In the genomic region with DNA sequence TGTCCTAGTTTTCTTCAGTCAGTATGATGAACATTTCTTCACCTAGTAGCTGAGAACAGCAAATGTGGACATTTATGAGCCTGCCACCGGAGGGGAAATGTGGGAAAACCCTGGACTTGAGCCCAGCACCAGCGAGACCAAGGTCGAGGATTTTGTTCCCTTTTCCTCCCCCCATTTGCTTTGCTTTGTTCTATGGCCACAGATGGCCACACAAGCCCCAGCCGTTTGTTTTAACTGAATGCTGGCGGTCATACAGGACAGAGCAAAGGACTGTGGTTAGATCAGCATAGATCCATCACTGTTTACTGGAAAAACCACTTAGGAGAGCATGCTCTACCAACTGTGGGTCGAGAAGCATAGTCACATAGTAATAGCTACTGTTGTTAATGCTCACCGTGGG, we compare ENCODE assay signal across 18 cellular contexts. TPM values are rescaled to one million over a fixed set of nuclear protein-coding genes. Genes with fewer than 3 reads are reported as not detected.
DNase-seq lines count a peak whose midpoint lies in the region; ATAC-seq, FAIRE-seq and TF ChIP-seq lines count a peak whose summit lies in the region.
"Had no signal": no experiment of that assay in that cellular context is flagged by ENCODE, and none has a peak within 500 bp of the region (broad histone marks: within the 10 kb centered on the region; RNA-seq: fewer than 3 reads in every experiment).

No MANE protein-coding gene starts in this region.

- no peak overlapping the region for H3K18ac ChIP-seq in mesendoderm (ENCODE audit: low read length)

- H3K79me1 ChIP-seq in mesendoderm (ENCODE audit: low read length) = peaks cover 5% of the 10 kb centered on the region

- FAIRE-seq in GM12878 (lab: Jason Lieb, UNC) = no peak

- H2AFZ ChIP-seq in GM12878 (ENCODE audit: control insufficient read depth, low read depth, low read length) = no peak overlapping the region

- CTCF ChIA-PET in GM12878 (lab: Yijun Ruan, JAX) = interaction anchor here (1.0 to 13.1 kb wide), 14 partner anchors 10 to 106 kb away, joined by 3 to 206 read pairs (median 8); a partner anchor contains a TSS

- H2BK15ac ChIP-seq in mesendoderm (replicated peaks; ENCODE audit: low read depth) = no peak overlapping the region

- H3K36me3 ChIP-seq in GM12878 (ENCODE audit: control insufficient read depth in 2 of 2, insufficient read depth in 2 of 2, low read length in 1 of 2) (peaks cover 41 to 53% of the 10 kb centered on the region in 2 experiments), mesendoderm (ENCODE audit: control insufficient read depth, insufficient read depth, low read length) (peaks cover 27% of the 10 kb centered on the region), testis (ENCODE audit: low read depth, missing control alignments) (no peaks in the 10 kb centered on the region)

- WGBS in GM12878 (ENCODE audit: insufficient coverage, insufficient replicate concordance, low lambda C conversion rate, missing lambda C conversion rate) = 11% methylated on average over 7 of the region's 7 CpGs
- no CpG with 5 or more reads among the region's 7 CpGs for WGBS in mesendoderm (ENCODE audit: extremely low coverage, insufficient coverage, low lambda C conversion rate)
- 42 to 43% methylated on average over 7 of the region's 7 CpGs for WGBS in testis, 2 donors

- no peak overlapping the region for H2BK5ac ChIP-seq in mesendoderm (ENCODE audit: low read length)

- H3K79me2 ChIP-seq in GM12878 (ENCODE audit: control insufficient read depth, insufficient read depth, low read length) (no peaks in the 10 kb centered on the region), mesendoderm (ENCODE audit: control insufficient read depth, insufficient read depth, low read length) (no peaks in the 10 kb centered on the region)

- no peak overlapping the region for H2AK5ac ChIP-seq in mesendoderm (ENCODE audit: low read length)

- H3K4me1 ChIP-seq in GM12878 (ENCODE audit: control insufficient read depth, insufficient read depth, low read length) = peaks cover 17% of the 10 kb centered on the region
- peaks cover 6% of the 10 kb centered on the region for H3K4me1 ChIP-seq in mesendoderm (ENCODE audit: control insufficient read depth, low read depth, low read length)
- H3K4me1 ChIP-seq in testis = no peaks in the 10 kb centered on the region
- H3K4me1 ChIP-seq: upper lobe of left lung had no signal

- SMC1A ChIA-PET in GM12878 (lab: Charles Lee; ENCODE audit: uncharacterized antibody, unreplicated experiment) = interaction anchor here (0.9 to 5.7 kb wide), 7 partner anchors 11 to 312 kb away, joined by 3 to 60 read pairs (median 6); a partner anchor contains a TSS

- H3K9me3 ChIP-seq in GM12878 (replicated peaks; ENCODE audit: control insufficient read depth, insufficient read depth, low read length) (no peaks in the 10 kb centered on the region), testis (no peaks in the 10 kb centered on the region)
- H3K9me3 ChIP-seq: heart left ventricle, upper lobe of left lung had no signal

- BruUV-seq in GM12878 (replicated peaks; lab: Mats Ljungman, UMichigan) = no TSS peak

- no peak for ATAC-seq in GM12878
- ATAC-seq: esophagus mucosa, heart left ventricle had no signal

- H4K20me1 ChIP-seq in GM12878 (ENCODE audit: control insufficient read depth, insufficient read depth) = no peaks in the 10 kb centered on the region

- TF ChIP-seq POLR2A in GM12878 (IDR thresholded peaks at IDR 0.05; ENCODE audit: low read depth, low read length) (no peak), testis (IDR thresholded peaks at IDR 0.05) (no peak)

- H3K27ac ChIP-seq in GM12878 (ENCODE audit: control insufficient read depth, insufficient read depth) (no peak overlapping the region), mesendoderm (ENCODE audit: low read depth, low read length) (peak overlapping the region; percentile 13), testis (no peak overlapping the region)
- H3K27ac ChIP-seq: heart left ventricle, upper lobe of left lung had no signal

- no peaks in the 10 kb centered on the region for H3K27me3 ChIP-seq in GM12878 (replicated peaks in 1 of 2; ENCODE audit: control insufficient read depth in 2 of 2, insufficient read depth in 2 of 2, low read length in 1 of 2)
- no peaks in the 10 kb centered on the region for H3K27me3 ChIP-seq in mesendoderm (ENCODE audit: insufficient read depth, low read length, poor library complexity)
- no peaks in the 10 kb centered on the region for H3K27me3 ChIP-seq in testis
- H3K27me3 ChIP-seq: heart left ventricle, upper lobe of left lung had no signal

- H3K4ac ChIP-seq in mesendoderm (ENCODE audit: low read depth, low read length) = no peak overlapping the region

- no peak overlapping the region for H3K23ac ChIP-seq in mesendoderm (ENCODE audit: low read length)

- no peak overlapping the region for H3K56ac ChIP-seq in mesendoderm (ENCODE audit: low read length)

- TF ChIP-seq EP300 in GM12878 (IDR thresholded peaks at IDR 0.05; ENCODE audit: borderline replicate concordance in 1 of 2, control insufficient read depth in 1 of 2, low read depth in 2 of 2, low read length in 2 of 2) = no peak

- in situ Hi-C loops in GM12878 (cut with MboI) = no loop called here

- H3K4me2 ChIP-seq in GM12878 (ENCODE audit: control insufficient read depth, insufficient read depth) (peak overlapping the region; percentile 38; the same call in 1 of the 2 replicates), mesendoderm (ENCODE audit: low read length) (no peak overlapping the region)

- H3K9ac ChIP-seq in GM12878 (ENCODE audit: control insufficient read depth, insufficient read depth, low read length) = no peak overlapping the region
- H3K9ac ChIP-seq in mesendoderm (ENCODE audit: low read length) = no peak overlapping the region

- H2BK120ac ChIP-seq in mesendoderm (ENCODE audit: low read depth, low read length) = no peak overlapping the region

- no peak for TF ChIP-seq CTCF in GM12878 (IDR thresholded peaks at IDR 0.05 in 2 of 3, conservative IDR thresholded peaks at IDR 0.05 in 1 of 3; ENCODE audit: control insufficient read depth in 2 of 3, extremely low read depth in 1 of 3, insufficient read depth in 1 of 3, low read depth in 3 of 3, low read length in 3 of 3)
- no peak for TF ChIP-seq CTCF in testis (IDR thresholded peaks at IDR 0.05)

- intact Hi-C loops in GM12878 (cut with micrococcal nuclease; ENCODE audit: unreplicated experiment) = loop anchor here (5.0 kb wide), 1 partner anchor 42 kb away; no protein-coding TSS in a partner anchor
- intact Hi-C loops in testis (cut with DNase I; ENCODE audit: low total_unique reads) = no loop called here

- H3K4me3 ChIP-seq in GM12878 (no peak overlapping the region), mesendoderm (ENCODE audit: low read length) (no peak overlapping the region), testis (no peak overlapping the region)
- H3K4me3 ChIP-seq: heart left ventricle, upper lobe of left lung had no signal

- POLR2A ChIA-PET in GM12878 (lab: Charles Lee) = interaction anchor here (0.8 kb wide), 1 partner anchor 69 kb away, joined by 3 read pairs; no protein-coding TSS in a partner anchor

- no peak overlapping the region for H4K8ac ChIP-seq in mesendoderm (ENCODE audit: low read depth, low read length)

- TF ChIP-seq RAD21 in GM12878 (IDR thresholded peaks at IDR 0.05; ENCODE audit: insufficient read depth, low read depth, low read length) = no peak

- RAD21 ChIA-PET in GM12878 (lab: Charles Lee; ENCODE audit: unreplicated experiment) = interaction anchor here (1.0 to 11.9 kb wide), 4 partner anchors 40 to 68 kb away, joined by 3 to 115 read pairs (median 24); a partner anchor contains a TSS

- peak; percentile 12 for DNase-seq in activated effector memory CD4-positive, alpha-beta T cell treated with anti-CD3 and anti-CD28 coated beads, Interleukin-2, amount 50 U/mL, for 16 hours
- DNase-seq in activated effector memory CD4-positive, alpha-beta T cell treated with Interleukin-2 at 50 U/mL for 16 hours = no peak
- DNase-seq in GM12878 (ENCODE audit: low read depth, low spot score) (no peak), mesendoderm (no peak), testis (peak; percentile 29), NCI-H1417 treated with DMSO at 0.1 percent for 48 hours (lab: John Stamatoyannopoulos, UW) (no peak), NCI-H2227 treated with DMSO at 0.1 percent for 48 hours (lab: John Stamatoyannopoulos, UW) (no peak)
- DNase-seq in activated T-cell treated with anti-CD3 and anti-CD28 coated beads, Interleukin-2, amount 50 U/mL, for 48 hours = no peak
- DNase-seq: 8988T, aorta, DMS79 treated with DMSO at 0.1 percent for 48 hours, heart left ventricle, islet precursor cell, NCI-H2081 treated with DMSO at 0.1 percent for 48 hours, T-helper 1 cell, upper lobe of left lung had no signal

- no peak overlapping the region for H4K5ac ChIP-seq in mesendoderm (ENCODE audit: low read length)

RNA-seq across cellular contexts. Expression of a gene that starts 20.9 kb away (rescaled TPM):
- 22.4 and 23.9 TPM in 2 replicates for total RNA-seq in GM12878 (2013; cell fraction: nucleolus; rRNA removed)
- total RNA-seq in GM12878 (2014; rRNA removed) = 9.9 and 11.4 TPM in 2 replicates
- total RNA-seq in GM12878 (2014; rRNA removed; fragmentation: Illumina TruSeq; extraction: Trizol) = 4.6 and 5.4 TPM in 2 replicates
- 15.9 and 17.4 TPM in 2 replicates for total RNA-seq in GM12878 (2021)
- polyA plus RNA-seq in GM12878 (2011; ENCODE audit: low read depth) = 1.8 TPM
- 3.7 and 9.7 TPM in 2 replicates for polyA plus RNA-seq in GM12878 (2011; rRNA removed)
- 11.4 and 13.8 TPM in 2 replicates for polyA plus RNA-seq in GM12878 (2011; cell fraction: cytosol; rRNA removed)
- polyA plus RNA-seq in GM12878 (2011; cell fraction: nucleus; rRNA removed) = 23.0 and 23.7 TPM in 2 replicates
- polyA plus RNA-seq in GM12878 (2012) = 3.4 and 5.8 TPM in 2 replicates
- 2.2 and 4.4 TPM in 2 replicates for polyA plus RNA-seq in GM12878 (2014; fragmentation: Illumina TruSeq; extraction: Trizol)
- 1 to 10 TPM in 1 of 2 experiments, under 1 TPM in 1; 0.72 to 1.8 TPM for polyA plus RNA-seq in GM12878 (2014; fragmentation: Nextera tagmentation; extraction: Ambion mirVana)
- polyA plus RNA-seq in GM12878 (2014; rRNA removed) = 10.7 and 11.6 TPM in 2 replicates
- polyA plus RNA-seq in GM12878 (2016; fragmentation: Nextera tagmentation; extraction: Ambion mirVana) = 1 to 10 TPM; 6.5 to 7.4 TPM
- polyA minus RNA-seq in GM12878 (2011; rRNA and poly(A)+ RNA removed) = 8.1 and 15.6 TPM in 2 replicates
- polyA minus RNA-seq in GM12878 (2011; cell fraction: cytosol; rRNA and poly(A)+ RNA removed) = 8.7 and 12.3 TPM in 2 replicates
- 19.2 and 32.7 TPM in 2 replicates for polyA minus RNA-seq in GM12878 (2011; cell fraction: nucleus; rRNA and poly(A)+ RNA removed)
- 6.7 TPM for polyA plus RNA-seq in mesendoderm (2013, experiment 1 of 2)
- 6.1 TPM for polyA plus RNA-seq in mesendoderm (2013, experiment 2 of 2)
- 1 to 10 TPM in 1 of 2 donors, not detected in 1; 3.1 TPM for total RNA-seq in testis
- 1.3 TPM for polyA plus RNA-seq in testis (ENCODE audit: insufficient read depth, low read depth, low replicate concordance)
- total RNA-seq: osteocyte had no signal

RNA-seq across cellular contexts. Expression of a gene that starts 28.5 kb away (rescaled TPM):
- total RNA-seq in GM12878 (2013; cell fraction: nucleolus; rRNA removed) = 41.6 and 44.9 TPM in 2 replicates
- total RNA-seq in GM12878 (2014; rRNA removed) (79.6 and 92.2 TPM in 2 replicates), GM12878 (2014; rRNA removed; fragmentation: Illumina TruSeq; extraction: Trizol) (34.0 and 36.0 TPM in 2 replicates), GM12878 (2021) (78.3 and 87.5 TPM in 2 replicates), testis (10 to 100 TPM; 53.3 to 62.0 TPM)
- 47.3 TPM for polyA plus RNA-seq in GM12878 (2011; ENCODE audit: low read depth)
- polyA plus RNA-seq in GM12878 (2011; rRNA removed) (29.2 and 52.8 TPM in 2 replicates), GM12878 (2014; fragmentation: Illumina TruSeq; extraction: Trizol) (121 and 132 TPM in 2 replicates), GM12878 (2014; fragmentation: Nextera tagmentation; extraction: Ambion mirVana) (10 to 100 TPM; 23.8 to 30.1 TPM), GM12878 (2014; rRNA removed) (52.6 and 56.6 TPM in 2 replicates), GM12878 (2016; fragmentation: Nextera tagmentation; extraction: Ambion mirVana) (10 to 100 TPM; 73.5 to 77.2 TPM), testis (ENCODE audit: insufficient read depth, low read depth, low replicate concordance) (68.3 TPM)
- polyA plus RNA-seq in GM12878 (2011; cell fraction: cytosol; rRNA removed) = 88.4 and 93.1 TPM in 2 replicates
- 48.7 and 57.5 TPM in 2 replicates for polyA plus RNA-seq in GM12878 (2011; cell fraction: nucleus; rRNA removed)
- 53.5 and 59.4 TPM in 2 replicates for polyA plus RNA-seq in GM12878 (2012)
- 60.8 and 108 TPM in 2 replicates for polyA minus RNA-seq in GM12878 (2011; rRNA and poly(A)+ RNA removed)
- 32.9 and 54.4 TPM in 2 replicates for polyA minus RNA-seq in GM12878 (2011; cell fraction: cytosol; rRNA and poly(A)+ RNA removed)
- 18.6 and 34.4 TPM in 2 replicates for polyA minus RNA-seq in GM12878 (2011; cell fraction: nucleus; rRNA and poly(A)+ RNA removed)
- polyA plus RNA-seq in mesendoderm (2013, experiment 1 of 2) = 153 TPM
- 139 TPM for polyA plus RNA-seq in mesendoderm (2013, experiment 2 of 2)

RNA-seq across cellular contexts. Expression of a gene that starts 44.3 kb away (rescaled TPM):
- 39.3 and 39.8 TPM in 2 replicates for total RNA-seq in GM12878 (2013; cell fraction: nucleolus; rRNA removed)
- total RNA-seq in GM12878 (2014; rRNA removed) (237 and 258 TPM in 2 replicates), GM12878 (2014; rRNA removed; fragmentation: Illumina TruSeq; extraction: Trizol) (267 and 277 TPM in 2 replicates), GM12878 (2021) (261 and 271 TPM in 2 replicates), testis (10 to 100 TPM; 78.2 to 97.7 TPM)
- polyA plus RNA-seq in GM12878 (2011; ENCODE audit: low read depth) = 91.5 TPM
- polyA plus RNA-seq in GM12878 (2011; rRNA removed) (200 and 203 TPM in 2 replicates), GM12878 (2014; fragmentation: Illumina TruSeq; extraction: Trizol) (372 and 388 TPM in 2 replicates), GM12878 (2014; fragmentation: Nextera tagmentation; extraction: Ambion mirVana) (10 to 100 TPM; 28.3 to 65.9 TPM), GM12878 (2014; rRNA removed) (217 and 223 TPM in 2 replicates), GM12878 (2016; fragmentation: Nextera tagmentation; extraction: Ambion mirVana) (10 to 100 TPM; 45.1 to 81.9 TPM), testis (ENCODE audit: insufficient read depth, low read depth, low replicate concordance) (133 TPM)
- polyA plus RNA-seq in GM12878 (2011; cell fraction: cytosol; rRNA removed) = 144 and 155 TPM in 2 replicates
- 134 and 144 TPM in 2 replicates for polyA plus RNA-seq in GM12878 (2011; cell fraction: nucleus; rRNA removed)
- 118 and 127 TPM in 2 replicates for polyA plus RNA-seq in GM12878 (2012)
- polyA minus RNA-seq in GM12878 (2011; rRNA and poly(A)+ RNA removed) = 62.2 and 108 TPM in 2 replicates
- 51.7 and 58.8 TPM in 2 replicates for polyA minus RNA-seq in GM12878 (2011; cell fraction: cytosol; rRNA and poly(A)+ RNA removed)
- polyA minus RNA-seq in GM12878 (2011; cell fraction: nucleus; rRNA and poly(A)+ RNA removed) = 25.5 and 37.3 TPM in 2 replicates
- 388 TPM for polyA plus RNA-seq in mesendoderm (2013, experiment 1 of 2)
- 388 TPM for polyA plus RNA-seq in mesendoderm (2013, experiment 2 of 2)

RNA-seq across cellular contexts. Expression of a gene that starts 54.9 kb away (rescaled TPM):
- 2.3 and 4.3 TPM in 2 replicates for total RNA-seq in GM12878 (2013; cell fraction: nucleolus; rRNA removed)
- total RNA-seq in GM12878 (2014; rRNA removed) (131 and 135 TPM in 2 replicates), GM12878 (2014; rRNA removed; fragmentation: Illumina TruSeq; extraction: Trizol) (119 and 120 TPM in 2 replicates), GM12878 (2021) (87.4 and 104 TPM in 2 replicates), testis (10 to 100 TPM; 36.6 to 51.7 TPM)
- polyA plus RNA-seq in GM12878 (2011; ENCODE audit: low read depth) = 66.1 TPM
- polyA plus RNA-seq in GM12878 (2011; rRNA removed) (84.8 and 98.9 TPM in 2 replicates), GM12878 (2014; fragmentation: Illumina TruSeq; extraction: Trizol) (172 and 173 TPM in 2 replicates), GM12878 (2014; fragmentation: Nextera tagmentation; extraction: Ambion mirVana) (100 to 1,000 TPM; 245 to 269 TPM), GM12878 (2014; rRNA removed) (154 and 180 TPM in 2 replicates), GM12878 (2016; fragmentation: Nextera tagmentation; extraction: Ambion mirVana) (100 to 1,000 TPM; 132 to 136 TPM), testis (ENCODE audit: insufficient read depth, low read depth, low replicate concordance) (101 TPM)
- 86.3 and 90.5 TPM in 2 replicates for polyA plus RNA-seq in GM12878 (2011; cell fraction: cytosol; rRNA removed)
- polyA plus RNA-seq in GM12878 (2011; cell fraction: nucleus; rRNA removed) = 51.7 and 59.4 TPM in 2 replicates
- 73.5 and 76.5 TPM in 2 replicates for polyA plus RNA-seq in GM12878 (2012)
- 43.6 and 44.0 TPM in 2 replicates for polyA minus RNA-seq in GM12878 (2011; rRNA and poly(A)+ RNA removed)
- 11.8 and 22.1 TPM in 2 replicates for polyA minus RNA-seq in GM12878 (2011; cell fraction: cytosol; rRNA and poly(A)+ RNA removed)
- polyA minus RNA-seq in GM12878 (2011; cell fraction: nucleus; rRNA and poly(A)+ RNA removed) = 9.6 and 13.0 TPM in 2 replicates
- polyA plus RNA-seq in mesendoderm (2013, experiment 1 of 2) = 30.0 TPM
- 29.4 TPM for polyA plus RNA-seq in mesendoderm (2013, experiment 2 of 2)

Comparison
In these comparisons a context has a peak if more than half of its experiments do, and no peak if none do; other contexts are left out.
1. DNase-seq: peak in activated effector memory CD4-positive, alpha-beta T cell treated with anti-CD3 and anti-CD28 coated beads, Interleukin-2, amount 50 U/mL, for 16 hours (single experiment) and testis (single experiment); none in activated effector memory CD4-positive, alpha-beta T cell treated with Interleukin-2 at 50 U/mL for 16 hours (single experiment), GM12878 (single experiment), mesendoderm (single experiment), NCI-H1417 treated with DMSO at 0.1 percent for 48 hours (single experiment), activated T-cell treated with anti-CD3 and anti-CD28 coated beads, Interleukin-2, amount 50 U/mL, for 48 hours (0 of 2) and NCI-H2227 treated with DMSO at 0.1 percent for 48 hours (single experiment).